ENCODE assay signal across 11 cellular contexts in genomic region chr2:197240713-197241050, GRCh38.
DNase-seq lines count a peak whose midpoint lies in the region; ATAC-seq and TF ChIP-seq lines count a peak whose summit lies in the region.
"Had no signal": no experiment of that assay in that cellular context is flagged by ENCODE, and none has a peak within 500 bp of the region (broad histone marks: within the 10 kb centered on the region; RNA-seq: fewer than 3 reads in every experiment).

No MANE protein-coding gene starts in this region.

- H3K4me1 ChIP-seq in CD4-positive, CD25-positive, alpha-beta regulatory T cell (ENCODE audit: control insufficient read depth, insufficient read depth, low read length, poor library complexity, severe bottlenecking), result peaks cover 90% of the 10 kb centered on the region
- peaks cover 43% of the 10 kb centered on the region for H3K4me1 ChIP-seq in lower lobe of right lung

- H3K9me3 ChIP-seq in CD4-positive, CD25-positive, alpha-beta regulatory T cell (ENCODE audit: control insufficient read depth in 2 of 2, low read length in 2 of 2), result no peaks in the 10 kb centered on the region
- no peaks in the 10 kb centered on the region for H3K9me3 ChIP-seq in lower lobe of right lung

- H3K9me3 Mint-ChIP-seq in CD4-positive, CD25-positive, alpha-beta regulatory T cell, result peaks cover 0 to 1% (median 0%) of the 10 kb centered on the region in 7 donors
- H3K9me3 Mint-ChIP-seq: mesothelial cell of epicardium had no signal

- no peaks in the 10 kb centered on the region for H3K36me3 ChIP-seq in CD4-positive, CD25-positive, alpha-beta regulatory T cell (ENCODE audit: control insufficient read depth, insufficient read depth, low read length)
- no peaks in the 10 kb centered on the region for H3K36me3 ChIP-seq in lower lobe of right lung

- peaks cover 42 to 90% (median 72%) of the 10 kb centered on the region in 4 donors for H3K4me1 Mint-ChIP-seq in CD4-positive, CD25-positive, alpha-beta regulatory T cell
- H3K4me1 Mint-ChIP-seq: mesothelial cell of epicardium had no signal

- H3K27me3 Mint-ChIP-seq in CD4-positive, CD25-positive, alpha-beta regulatory T cell, result no peaks in the 10 kb centered on the region

- peak overlapping the region; percentile 90 for H3K4me3 ChIP-seq in CD4-positive, CD25-positive, alpha-beta regulatory T cell (ENCODE audit: low read depth, low read length)
- no peak overlapping the region for H3K4me3 ChIP-seq in lower lobe of right lung
- H3K4me3 ChIP-seq: GM23248 had no signal

- H3K4me3 Mint-ChIP-seq in CD4-positive, CD25-positive, alpha-beta regulatory T cell, result peak overlapping the region; percentile 62 to 85 (median 81)
- H3K4me3 Mint-ChIP-seq: mesothelial cell of epicardium had no signal

- intact Hi-C loops in lower lobe of right lung (cut with DNase I), result no loop called here

- ATAC-seq in CD4-positive, CD25-positive, alpha-beta regulatory T cell (ENCODE audit: low read depth in 2 of 2), result peak; percentile 22 to 26
- ATAC-seq in GM18498 (IDR thresholded peaks at IDR 0.05; ENCODE audit: unreplicated experiment) (peak; percentile 25), lower lobe of right lung (no peak)

- peak overlapping the region; percentile 83 for H3K27ac ChIP-seq in CD4-positive, CD25-positive, alpha-beta regulatory T cell (ENCODE audit: insufficient read depth, low read length, poor library complexity, severe bottlenecking)
- H3K27ac ChIP-seq in lower lobe of right lung, result peak overlapping the region; percentile 19
- H3K27ac ChIP-seq: GM23248 had no signal

- no peak for TF ChIP-seq CTCF in lower lobe of right lung (IDR thresholded peaks at IDR 0.05)

- no peaks in the 10 kb centered on the region for H3K27me3 ChIP-seq in CD4-positive, CD25-positive, alpha-beta regulatory T cell (ENCODE audit: control insufficient read depth, insufficient read depth, low read length)
- H3K27me3 ChIP-seq in lower lobe of right lung (ENCODE audit: low read depth), result no peaks in the 10 kb centered on the region

- no peak for DNase-seq in CD4-positive, CD25-positive, alpha-beta regulatory T cell
- DNase-seq in OCI-M1 (lab: John Stamatoyannopoulos, UW) (peak; percentile 32), lower lobe of right lung (no peak), 8988T (no peak), NCI-H1417 treated with DMSO at 0.1 percent for 48 hours (lab: John Stamatoyannopoulos, UW) (no peak), RKO (ENCODE audit: low spot score) (no peak), germinal center (ENCODE audit: low spot score) (no peak)
- DNase-seq: GM23248; stimulated activated CD4-positive, alpha-beta T cell treated with anti-CD3 and anti-CD28 coated beads, Interleukin-4, amount 100 ng/mL, for 24 hours had no signal

- H3K27ac Mint-ChIP-seq in CD4-positive, CD25-positive, alpha-beta regulatory T cell, result peak overlapping the region; percentile 93 to 96 (median 94)
- H3K27ac Mint-ChIP-seq: mesothelial cell of epicardium had no signal

- H3K36me3 Mint-ChIP-seq in CD4-positive, CD25-positive, alpha-beta regulatory T cell, result peaks cover 7% of the 10 kb centered on the region
- H3K36me3 Mint-ChIP-seq: mesothelial cell of epicardium had no signal

Comparison
In these comparisons a context has a peak if more than half of its experiments do, and no peak if none do; other contexts are left out.
1. ATAC-seq: peak in CD4-positive, CD25-positive, alpha-beta regulatory T cell (2 of 2) and GM18498 (single experiment); none in lower lobe of right lung (0 of 2).